ENCODE assay signal across 9 cellular contexts in the genomic region with DNA sequence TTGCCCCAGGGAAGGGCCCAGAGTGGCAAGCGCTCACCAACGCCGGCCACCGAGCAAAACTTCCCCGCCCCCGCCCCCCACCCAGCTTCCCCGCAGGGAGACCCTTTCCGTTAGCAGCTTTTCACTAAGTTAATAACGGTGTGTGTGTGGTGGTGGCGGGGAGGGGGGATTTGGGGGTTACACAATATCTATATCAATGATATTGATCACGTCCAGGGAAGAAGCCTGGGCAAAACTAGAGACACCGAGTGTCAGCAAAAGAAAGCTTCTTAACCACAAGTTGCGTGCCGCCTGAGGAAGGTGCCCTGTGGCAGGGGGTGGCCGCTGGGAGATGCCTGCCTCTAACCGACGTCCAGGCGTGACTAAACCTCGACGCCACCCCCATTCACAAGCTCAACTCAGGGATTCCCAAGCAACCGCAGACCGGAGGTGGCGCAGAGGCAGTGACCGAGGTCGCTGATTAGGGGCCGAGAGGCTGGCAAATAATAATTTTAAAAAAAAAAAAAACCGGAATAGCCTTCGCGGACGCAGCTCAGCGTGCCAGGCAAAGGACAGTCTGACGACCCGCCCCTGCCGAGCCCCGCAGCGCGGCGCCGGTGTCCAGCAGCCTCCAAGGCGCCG.
DNase-seq lines count a peak whose midpoint lies in the region; ATAC-seq, FAIRE-seq and TF ChIP-seq lines count a peak whose summit lies in the region.
"Had no signal": no experiment of that assay in that cellular context is flagged by ENCODE, and none has a peak within 500 bp of the region (broad histone marks: within the 10 kb centered on the region; RNA-seq: fewer than 3 reads in every experiment).

No MANE protein-coding gene starts in this region.

- H3K36me3 ChIP-seq in GM23248 (ENCODE audit: low read depth), result no peaks in the 10 kb centered on the region
- H3K36me3 ChIP-seq in kidney epithelial cell (ENCODE audit: control insufficient read depth, insufficient read depth, low read length), result no peaks in the 10 kb centered on the region

- WGBS in GM23248 (ENCODE audit: low coverage in 1 of 2, low lambda C conversion rate in 2 of 2, missing lambda C conversion rate in 2 of 2), 2 experiments, result 8 to 9% methylated on average over 39 to 40 of the region's 41 CpGs

- no peaks in the 10 kb centered on the region for H3K4me1 ChIP-seq in GM23248 (ENCODE audit: insufficient read depth)

- no peaks in the 10 kb centered on the region for H3K9me2 ChIP-seq in GM23248 (ENCODE audit: insufficient read depth)

- H4K20me1 ChIP-seq in GM23248 (ENCODE audit: insufficient read depth), result no peaks in the 10 kb centered on the region

- H3K4me3 ChIP-seq in GM23248, result peak overlapping the region; percentile 70
- peak overlapping the region; percentile 37 for H3K4me3 ChIP-seq in kidney epithelial cell (ENCODE audit: low read depth, low read length)

- peak overlapping the region; percentile 38 for H3K9ac ChIP-seq in GM23248

- no peaks in the 10 kb centered on the region for H3K79me2 ChIP-seq in GM23248 (ENCODE audit: insufficient read depth)

- H3F3A ChIP-seq in GM23248 (ENCODE audit: insufficient read depth), result no peaks in the 10 kb centered on the region

- H3K27ac ChIP-seq in GM23248, result no peak overlapping the region

- H3K36me3 Mint-ChIP-seq in activated T-helper 17 cell treated with anti-CD3 and anti-CD28 coated beads, Interleukin-2, amount 50 U/mL, for 72 hours (ENCODE audit: low read depth), result no peaks in the 10 kb centered on the region

- in situ Hi-C loops in GM23248 (cut with MboI), result no loop called here

- H3K9me3 Mint-ChIP-seq in activated T-helper 17 cell treated with anti-CD3 and anti-CD28 coated beads, Interleukin-2, amount 50 U/mL, for 72 hours, result peaks cover 7% of the 10 kb centered on the region

- H3K4me1 Mint-ChIP-seq in activated T-helper 17 cell treated with anti-CD3 and anti-CD28 coated beads, Interleukin-2, amount 50 U/mL, for 72 hours, result peaks cover 4% of the 10 kb centered on the region

- no peaks in the 10 kb centered on the region for H3K9me3 ChIP-seq in GM23248 (ENCODE audit: low read depth)

- peak overlapping the region; percentile 68 for H3K4me2 ChIP-seq in GM23248 (ENCODE audit: unreplicated experiment)

- peaks cover 54% of the 10 kb centered on the region for H3K27me3 Mint-ChIP-seq in activated T-helper 17 cell treated with anti-CD3 and anti-CD28 coated beads, Interleukin-2, amount 50 U/mL, for 72 hours

- H3K27ac Mint-ChIP-seq in activated T-helper 17 cell treated with anti-CD3 and anti-CD28 coated beads, Interleukin-2, amount 50 U/mL, for 72 hours, result no peak overlapping the region

- DNase-seq in NK-92 treated with Interleukin-12 subunit alpha and Interleukin-12 subunit beta, amount 100 ng/mL, for 24 hours (lab: John Stamatoyannopoulos, UW), result peak; percentile 65
- no peak for DNase-seq in NK-92 (lab: John Stamatoyannopoulos, UW; ENCODE audit: unreplicated experiment)
- peak; percentile 66 for DNase-seq in GM23248
- DNase-seq in LHCN-M2 (ENCODE audit: low read depth), result peak; percentile 41
- no peak for DNase-seq in kidney epithelial cell (ENCODE audit: low read depth)
- DNase-seq in urothelium cell line (ENCODE audit: low spot score), result peak; percentile 84
- no peak for DNase-seq in stimulated activated CD4-positive, alpha-beta T cell treated with anti-CD3 and anti-CD28 coated beads, Interleukin-4, amount 100 ng/mL, for 24 hours

- peak; percentile 59 for FAIRE-seq in urothelium cell line (lab: Jason Lieb, UNC)
- FAIRE-seq: G401.6 had no signal

- H3K27me3 ChIP-seq in GM23248 (replicated peaks; ENCODE audit: insufficient read depth) (peaks cover 59% of the 10 kb centered on the region), kidney epithelial cell (ENCODE audit: control insufficient read depth, insufficient read depth, low read length) (peaks cover 38% of the 10 kb centered on the region)

- peak; percentile 11 for ATAC-seq in activated T-helper 17 cell treated with anti-CD3 and anti-CD28 coated beads, Interleukin-2, amount 50 U/mL, for 72 hours (replicated peaks)

- TF ChIP-seq CTCF in kidney epithelial cell (IDR thresholded peaks at IDR 0.05; ENCODE audit: insufficient read depth, low read length, poor library complexity, severe bottlenecking), result no peak

- H2AFZ ChIP-seq in GM23248, result peak overlapping the region; percentile 62

- peak overlapping the region; percentile 23 for H3K4me3 Mint-ChIP-seq in activated T-helper 17 cell treated with anti-CD3 and anti-CD28 coated beads, Interleukin-2, amount 50 U/mL, for 72 hours

Comparison
In these comparisons a context has a peak if more than half of its experiments do, and no peak if none do; other contexts are left out.
1. DNase-seq: peak in NK-92 treated with Interleukin-12 subunit alpha and Interleukin-12 subunit beta, amount 100 ng/mL, for 24 hours (single experiment), GM23248 (single experiment), LHCN-M2 (single experiment) and urothelium cell line (single experiment); none in NK-92 (single experiment), kidney epithelial cell (single experiment) and stimulated activated CD4-positive, alpha-beta T cell treated with anti-CD3 and anti-CD28 coated beads, Interleukin-4, amount 100 ng/mL, for 24 hours (single experiment).